ENCODE assay signal across 8 cellular contexts in genomic region chr22:23787600-23787896, GRCh38. TPM values are rescaled to one million over a fixed set of nuclear protein-coding genes. Genes with fewer than 3 reads are reported as not detected.
A peak's percentile ranks its signal among the peaks of the same experiment; 100 is the strongest.
DNase-seq lines count a peak whose midpoint lies in the region; ATAC-seq and TF ChIP-seq lines count a peak whose summit lies in the region.

No MANE protein-coding gene starts in this region.

- H3K27me3 ChIP-seq in endodermal cell (ENCODE audit: control insufficient read depth, insufficient read depth, low read length, poor library complexity, severe bottlenecking) (no peaks in the 10 kb centered on the region), trophoblast cell (ENCODE audit: insufficient read depth, low read length) (no peaks in the 10 kb centered on the region)

- H3K27ac ChIP-seq in endodermal cell (ENCODE audit: low read depth, low read length) (peak overlapping the region; percentile 37), trophoblast cell (ENCODE audit: low read depth, low read length) (peak overlapping the region; percentile 21)

- H3K9me3 Mint-ChIP-seq in endodermal cell = no peaks in the 10 kb centered on the region

- no peak overlapping the region for H2BK12ac ChIP-seq in trophoblast cell (ENCODE audit: low read length)

- no peaks in the 10 kb centered on the region for H3K27me3 Mint-ChIP-seq in endodermal cell (ENCODE audit: insufficient read depth)

- peak overlapping the region; percentile 25 for H4K91ac ChIP-seq in trophoblast cell (ENCODE audit: low read depth, low read length)

- peaks cover 12% of the 10 kb centered on the region for H3K79me1 ChIP-seq in trophoblast cell (ENCODE audit: low read length)

- H3K9me3 ChIP-seq in endodermal cell (ENCODE audit: control insufficient read depth, low read length) (no peaks in the 10 kb centered on the region), trophoblast cell (ENCODE audit: insufficient read depth, low read depth, low read length) (no peaks in the 10 kb centered on the region)

- H4K8ac ChIP-seq in trophoblast cell (ENCODE audit: low read depth, low read length) = no peak overlapping the region

- peaks cover 12% of the 10 kb centered on the region for H3K36me3 Mint-ChIP-seq in endodermal cell (ENCODE audit: low read depth)

- ATAC-seq in GM19351 (IDR thresholded peaks at IDR 0.05; ENCODE audit: unreplicated experiment) (peak; percentile 20), HG03280 (IDR thresholded peaks at IDR 0.05; ENCODE audit: unreplicated experiment) (no peak)

- DNase-seq in LNCaP clone FGC (ENCODE audit: low read depth) (no peak), endodermal cell (no peak), trophoblast cell (peak in 1 of 2 donors; percentile 21), superior temporal gyrus (ENCODE audit: extremely low spot score) (no peak), HCEC 1CT (no peak), medulla oblongata (ENCODE audit: extremely low spot score) (no peak)

- H3K23ac ChIP-seq in trophoblast cell (ENCODE audit: low read length) = no peak overlapping the region

- H3K4me1 ChIP-seq in endodermal cell (ENCODE audit: control insufficient read depth, insufficient read depth, low read length) (peaks cover 19% of the 10 kb centered on the region), trophoblast cell (ENCODE audit: control insufficient read depth in 1 of 2, insufficient read depth in 2 of 2, low read length in 2 of 2) (peaks cover 5% of the 10 kb centered on the region in 2 experiments)

- no peak overlapping the region for H4K12ac ChIP-seq in trophoblast cell (ENCODE audit: low read depth, low read length)

- H3K4me3 ChIP-seq in LNCaP clone FGC (ENCODE audit: low read depth, low read length) = peak overlapping the region; percentile 83
- H3K4me3 ChIP-seq in endodermal cell (ENCODE audit: low read length) = peak overlapping the region; percentile 94
- H3K4me3 ChIP-seq in trophoblast cell (ENCODE audit: low read depth, low read length) = peak overlapping the region; percentile 83

- H3K4me3 Mint-ChIP-seq in endodermal cell = peak overlapping the region; percentile 79

- TF ChIP-seq CTCF in LNCaP clone FGC (IDR thresholded peaks at IDR 0.05; ENCODE audit: control insufficient read depth, extremely low read depth, insufficient read depth) = no peak
- TF ChIP-seq CTCF in endodermal cell (conservative IDR thresholded peaks at IDR 0.05) = no peak

- peak overlapping the region; percentile 91 for H3K27ac Mint-ChIP-seq in endodermal cell

- peaks cover 11% of the 10 kb centered on the region for H3K79me2 ChIP-seq in trophoblast cell (ENCODE audit: control insufficient read depth, insufficient read depth, low read length, poor library complexity)

- WGBS in endodermal cell (ENCODE audit: insufficient coverage in 1 of 2, insufficient read length in 1 of 2), 2 experiments = 2 to 5% methylated on average over 5 of the region's 5 CpGs
- no CpG with 5 or more reads among the region's 5 CpGs for WGBS in trophoblast cell (ENCODE audit: extremely low coverage, insufficient coverage, insufficient read length)

- peak overlapping the region; percentile 96 for H3K4me2 ChIP-seq in trophoblast cell (ENCODE audit: low read length)

- peak overlapping the region; percentile 17 for H3K14ac ChIP-seq in trophoblast cell (ENCODE audit: low read length)

- H2BK5ac ChIP-seq in trophoblast cell (ENCODE audit: low read depth, low read length, poor library complexity) = no peak overlapping the region

- no peak overlapping the region for H2AFZ ChIP-seq in trophoblast cell (ENCODE audit: insufficient read depth, low read length, poor library complexity)

- H3K36me3 ChIP-seq in endodermal cell (ENCODE audit: control insufficient read depth, insufficient read depth, low read length) (peaks cover 14% of the 10 kb centered on the region), trophoblast cell (ENCODE audit: control insufficient read depth in 1 of 2, insufficient read depth in 2 of 2, low read length in 2 of 2) (peaks cover 12 to 14% of the 10 kb centered on the region in 2 experiments)

- H2BK120ac ChIP-seq in trophoblast cell (ENCODE audit: insufficient read depth, low read length, poor library complexity) = no peak overlapping the region

- H3K18ac ChIP-seq in trophoblast cell (ENCODE audit: low read length) = no peak overlapping the region

- H3K9ac ChIP-seq in endodermal cell (ENCODE audit: extremely low read depth, low read length, poor library complexity, severe bottlenecking) (peak overlapping the region; percentile 98), trophoblast cell (ENCODE audit: low read length) (peak overlapping the region; percentile 96)

- H3K4ac ChIP-seq in trophoblast cell (ENCODE audit: low read depth, low read length) = peak overlapping the region; percentile 84

- no peak overlapping the region for H2AK5ac ChIP-seq in trophoblast cell (ENCODE audit: low read length)

- H3K4me1 Mint-ChIP-seq in endodermal cell = peaks cover 31% of the 10 kb centered on the region

RNA-seq across cellular contexts. Expression of gene SMARCB1, which starts 0.8 kb away (rescaled TPM):
- 100 to 1,000 TPM; 136 to 148 TPM for total RNA-seq in endodermal cell
- 201 TPM for polyA plus RNA-seq in endodermal cell (2013, experiment 1 of 2)
- polyA plus RNA-seq in endodermal cell (2013, experiment 2 of 2) = 179 TPM
- polyA plus RNA-seq in trophoblast cell (2013) = 69.1 and 71.9 TPM in 2 replicates

RNA-seq across cellular contexts. Expression of gene MMP11, which starts 14.9 kb away (rescaled TPM):
- total RNA-seq in endodermal cell = 10 to 100 TPM in 1 of 2 donors, 1 to 10 TPM in 1; 9.7 to 14.3 TPM
- 14.7 TPM for polyA plus RNA-seq in endodermal cell (2013, experiment 1 of 2)
- 14.5 TPM for polyA plus RNA-seq in endodermal cell (2013, experiment 2 of 2)
- 3.2 and 3.6 TPM in 2 replicates for polyA plus RNA-seq in trophoblast cell (2013)

RNA-seq across cellular contexts. Expression of gene CHCHD10, which starts 19.8 kb away (rescaled TPM):
- 100 to 1,000 TPM in 1 of 2 donors, 10 to 100 TPM in 1; 76.1 to 103 TPM for total RNA-seq in endodermal cell
- 75.1 TPM for polyA plus RNA-seq in endodermal cell (2013, experiment 1 of 2)
- polyA plus RNA-seq in endodermal cell (2013, experiment 2 of 2) = 66.0 TPM
- 50.2 and 52.6 TPM in 2 replicates for polyA plus RNA-seq in trophoblast cell (2013)

RNA-seq across cellular contexts. Expression of gene C22orf15, which starts 24.8 kb away (rescaled TPM):
- total RNA-seq in endodermal cell = 1 to 10 TPM; 1.5 to 2.2 TPM
- 2.7 TPM for polyA plus RNA-seq in endodermal cell (2013, experiment 1 of 2)
- 3.0 TPM for polyA plus RNA-seq in endodermal cell (2013, experiment 2 of 2)
- polyA plus RNA-seq in trophoblast cell (2013) = 0.01 and 0.06 TPM in 2 replicates

RNA-seq across cellular contexts. Expression of gene VPREB3, which starts 33.3 kb away (rescaled TPM):
- not detected for total RNA-seq in endodermal cell
- not detected for polyA plus RNA-seq in endodermal cell (2013, experiment 1 of 2)
- not detected for polyA plus RNA-seq in endodermal cell (2013, experiment 2 of 2)
- 0.19 and 0.37 TPM in 2 replicates for polyA plus RNA-seq in trophoblast cell (2013)
